In the genomic region with DNA sequence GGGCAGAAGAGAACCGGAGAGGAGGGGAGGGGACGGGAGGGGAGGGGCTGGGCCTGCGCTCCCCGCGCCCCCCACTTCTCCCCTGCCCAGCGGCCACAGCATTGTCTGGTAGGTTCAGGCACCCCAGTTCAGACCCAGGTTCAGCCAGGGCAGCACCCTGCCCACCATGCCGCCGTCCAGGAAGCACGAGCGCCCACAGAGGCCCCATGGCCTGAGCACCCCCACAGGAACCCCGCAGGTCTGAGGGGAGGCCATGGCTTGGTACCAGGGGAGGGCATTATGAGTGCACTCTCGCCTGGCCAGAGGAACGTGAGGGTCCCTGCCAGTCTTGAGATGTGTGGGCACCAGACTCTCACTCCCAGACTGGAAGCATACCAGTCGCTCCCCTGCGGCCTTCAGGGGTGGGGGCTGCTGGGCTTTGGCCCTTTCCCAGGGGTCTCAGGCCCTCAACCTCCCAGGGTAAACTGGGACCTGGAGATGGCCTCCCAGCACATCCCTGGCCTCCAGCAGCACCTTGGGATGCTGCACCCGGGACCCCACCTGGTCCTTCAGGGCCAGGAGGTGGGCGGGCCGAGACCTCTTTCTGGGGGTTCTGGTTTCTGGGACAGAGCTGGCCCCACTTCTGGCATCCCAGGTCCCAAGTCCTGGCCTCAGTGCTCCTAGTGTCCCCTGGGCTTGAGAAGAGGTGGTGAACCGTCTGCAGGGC, we compare ENCODE assay signal across 1 cellular context.
TF ChIP-seq lines count a peak whose summit lies in the region.

No MANE protein-coding gene starts in this region.

TF ChIP-seq in H1, 55 proteins besides CTCF, POLR2A, EP300 and RAD21:
- TF ChIP-seq JUN (IDR thresholded peaks at IDR 0.05; ENCODE audit: low read depth, low read length) (no peak), CHD2 (IDR thresholded peaks at IDR 0.05; ENCODE audit: low read length) (no peak), SUZ12 (IDR thresholded peaks at IDR 0.05; ENCODE audit: low read length) (no peak), KDM1A (IDR thresholded peaks at IDR 0.05; ENCODE audit: borderline replicate concordance, low read length) (peak; percentile 90; the same call in 1 of the 2 replicates), PHF8 (conservative IDR thresholded peaks at IDR 0.05; ENCODE audit: low read depth, low read length) (no peak), CHD1 (IDR thresholded peaks at IDR 0.05; ENCODE audit: low read depth, low read length) (no peak)
- TF ChIP-seq, protein P1, sequence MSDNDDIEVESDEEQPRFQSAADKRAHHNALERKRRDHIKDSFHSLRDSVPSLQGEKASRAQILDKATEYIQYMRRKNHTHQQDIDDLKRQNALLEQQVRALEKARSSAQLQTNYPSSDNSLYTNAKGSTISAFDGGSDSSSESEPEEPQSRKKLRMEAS (IDR thresholded peaks at IDR 0.05) = no peak
